8 cellular contexts compared by ENCODE assay signal in the genomic region with DNA sequence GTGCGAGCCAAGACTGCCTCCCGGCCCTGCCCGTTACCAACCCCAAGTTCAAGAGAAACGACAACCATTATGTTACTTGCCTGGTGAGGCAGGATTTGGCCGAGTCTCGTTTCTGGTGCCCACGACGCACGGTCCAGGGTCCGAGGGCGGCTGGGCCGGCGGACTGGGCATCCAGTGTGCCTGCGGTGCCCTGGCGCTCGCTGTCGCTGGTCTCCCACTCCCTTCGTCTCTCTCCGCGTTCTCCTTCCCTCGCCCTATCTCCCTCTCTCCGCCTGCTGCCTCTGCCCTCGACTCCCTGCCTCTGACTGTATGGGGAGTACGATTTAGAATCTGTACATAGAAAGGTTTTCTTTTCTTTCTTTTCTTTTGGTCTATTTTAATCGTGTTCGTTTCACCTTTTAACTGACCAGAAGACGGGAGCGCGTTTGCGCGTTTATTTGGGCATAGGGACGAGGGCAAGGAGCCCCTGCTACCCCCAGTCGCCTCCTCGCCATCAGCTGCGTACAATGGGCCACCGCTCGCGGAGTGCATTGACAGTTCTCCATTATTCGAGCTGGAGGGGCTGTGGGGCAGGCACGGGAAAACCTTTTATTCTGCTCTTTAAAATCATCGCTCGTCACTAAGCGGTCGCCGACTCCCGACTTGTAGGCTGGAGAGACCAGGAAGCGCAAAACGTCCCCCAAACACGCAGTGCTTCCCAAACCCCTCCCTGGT. TPM values are rescaled to one million over a fixed set of nuclear protein-coding genes. Genes with fewer than 3 reads are reported as not detected.
A peak's percentile ranks its signal among the peaks of the same experiment; 100 is the strongest.
DNase-seq lines count a peak whose midpoint lies in the region; ATAC-seq, FAIRE-seq and TF ChIP-seq lines count a peak whose summit lies in the region.

No MANE protein-coding gene starts in this region.

- H3K27ac Mint-ChIP-seq in CD4-positive, alpha-beta T cell = no peak overlapping the region

- H3K27ac ChIP-seq in CD4-positive, alpha-beta T cell (ENCODE audit: low read depth, low read length) = no peak overlapping the region
- H3K27ac ChIP-seq in HL-60 (replicated peaks) (no peak overlapping the region), GM12878 (ENCODE audit: control insufficient read depth, insufficient read depth) (no peak overlapping the region), transverse colon (peak overlapping the region; percentile 73 to 81 (median 74))

- in situ Hi-C loops in GM12878 (cut with MboI) (loop anchor here (5.0 to 25.0 kb wide), 2 partner anchors 332 to 1107 kb away; no protein-coding TSS in a partner anchor), transverse colon (cut with MboI; ENCODE audit: low pct_ligation_motif_present in 1 of 4, low pct_unique_long_range_greater_than_20kb in 1 of 4, low sequenced_read_pairs in 3 of 4) (loop anchor here in 3 of 4 donors (25.0 kb wide), 2 partner anchors 207 to 332 kb away; no protein-coding TSS in a partner anchor)

- TF ChIP-seq EP300 in GM12878 (IDR thresholded peaks at IDR 0.05; ENCODE audit: borderline replicate concordance in 1 of 2, control insufficient read depth in 1 of 2, low read depth in 2 of 2, low read length in 2 of 2) (no peak), transverse colon (IDR thresholded peaks at IDR 0.05; ENCODE audit: low read depth) (no peak)

- POLR2A ChIA-PET in CD4-positive, alpha-beta T cell (lab: Charles Lee) = no interaction called here
- POLR2A ChIA-PET in GM12878 (lab: Charles Lee) = no interaction called here

- no peak for ATAC-seq in CD4-positive, alpha-beta T cell (ENCODE audit: poor library complexity)
- peak; percentile 7 for ATAC-seq in GM12878

- H4K20me1 ChIP-seq in GM12878 (ENCODE audit: control insufficient read depth, insufficient read depth) = no peaks in the 10 kb centered on the region

- no peak for TF ChIP-seq RAD21 in GM12878 (IDR thresholded peaks at IDR 0.05; ENCODE audit: insufficient read depth, low read depth, low read length)

- no peaks in the 10 kb centered on the region for H3K9me3 Mint-ChIP-seq in CD4-positive, alpha-beta T cell

- H3K4me3 ChIP-seq in HL-60 (replicated peaks; ENCODE audit: insufficient read depth, low read length) (peak overlapping the region; percentile 32), GM12878 (peak overlapping the region; percentile 64), transverse colon (peak overlapping the region; percentile 33 to 56 (median 46))

- H3K4me2 ChIP-seq in GM12878 (ENCODE audit: control insufficient read depth, insufficient read depth) = peak overlapping the region; percentile 98

- BruUV-seq in GM12878 (replicated peaks; lab: Mats Ljungman, UMichigan) = no TSS peak

- no peaks in the 10 kb centered on the region for H3K79me2 ChIP-seq in GM12878 (ENCODE audit: control insufficient read depth, insufficient read depth, low read length)

- H3K36me3 ChIP-seq in GM12878 (ENCODE audit: control insufficient read depth in 2 of 2, insufficient read depth in 2 of 2, low read length in 1 of 2) (no peaks in the 10 kb centered on the region), transverse colon (no peaks in the 10 kb centered on the region)

- RAD21 ChIA-PET in GM12878 (lab: Charles Lee; ENCODE audit: unreplicated experiment) = interaction anchor here (1.1 kb wide), 1 partner anchor 220 kb away, joined by 4 read pairs; no protein-coding TSS in a partner anchor

- WGBS in GM12878 (ENCODE audit: insufficient coverage, insufficient replicate concordance, low lambda C conversion rate, missing lambda C conversion rate) = 23% methylated on average over 49 of the region's 49 CpGs
- 4 to 12% methylated on average over 32 to 49 of the region's 49 CpGs for WGBS in transverse colon (ENCODE audit: low coverage in 1 of 2), 2 donors

- H3K4me3 Mint-ChIP-seq in CD4-positive, alpha-beta T cell = peak overlapping the region; percentile 81

- no peak for FAIRE-seq in GM12878 (lab: Jason Lieb, UNC)

- peaks cover 53% of the 10 kb centered on the region for H3K27me3 Mint-ChIP-seq in CD4-positive, alpha-beta T cell

- SMC1A ChIA-PET in GM12878 (lab: Charles Lee; ENCODE audit: uncharacterized antibody, unreplicated experiment) = interaction anchor here (1.0 kb wide), 1 partner anchor 221 kb away, joined by 4 read pairs; no protein-coding TSS in a partner anchor

- no peaks in the 10 kb centered on the region for H3K36me3 Mint-ChIP-seq in CD4-positive, alpha-beta T cell (ENCODE audit: low read depth)

- no peak for DNase-seq in CD4-positive, alpha-beta T cell
- DNase-seq in HL-60 (ENCODE audit: low read depth in 1 of 2, low spot score in 1 of 2) = no peak
- DNase-seq in GM12878 (ENCODE audit: low read depth, low spot score) = no peak
- peak; percentile 73 for DNase-seq in left kidney (ENCODE audit: low read depth, low spot score)
- DNase-seq in transverse colon = no peak
- no peak for DNase-seq in NCI-H2196 treated with DMSO at 0.1 percent for 48 hours (lab: John Stamatoyannopoulos, UW; ENCODE audit: unreplicated experiment)
- DNase-seq in AG08396 (ENCODE audit: low spot score) = no peak
- no peak for DNase-seq in stimulated activated naive CD4-positive, alpha-beta T cell treated with Interleukin-2 at 50 U/mL for 16 hours (lab: John Stamatoyannopoulos, UW)

- intact Hi-C loops in CD4-positive, alpha-beta T cell (cut with DNase I, micrococcal nuclease) = loop anchor here (1.0 to 5.0 kb wide), 5 partner anchors 37 to 1157 kb away; no protein-coding TSS in a partner anchor
- intact Hi-C loops in GM12878 (cut with micrococcal nuclease; ENCODE audit: unreplicated experiment) (loop anchor here (1.0 to 2.0 kb wide), 3 partner anchors 40 to 334 kb away; no protein-coding TSS in a partner anchor), transverse colon (cut with DNase I; ENCODE audit: low total_unique reads) (loop anchor here (10.0 kb wide), 1 partner anchor 224 kb away; no protein-coding TSS in a partner anchor)

- peaks cover 81% of the 10 kb centered on the region for H3K27me3 ChIP-seq in CD4-positive, alpha-beta T cell (ENCODE audit: control insufficient read depth, insufficient read depth, low read length)
- peaks cover 10% of the 10 kb centered on the region for H3K27me3 ChIP-seq in HL-60 (ENCODE audit: insufficient read depth, poor library complexity, severe bottlenecking)
- peaks cover 12 to 32% of the 10 kb centered on the region in 2 experiments for H3K27me3 ChIP-seq in GM12878 (replicated peaks in 1 of 2; ENCODE audit: control insufficient read depth in 2 of 2, insufficient read depth in 2 of 2, low read length in 1 of 2)
- peaks cover 94% of the 10 kb centered on the region for H3K27me3 ChIP-seq in transverse colon

- peaks cover 24% of the 10 kb centered on the region for H3K4me1 Mint-ChIP-seq in CD4-positive, alpha-beta T cell (ENCODE audit: low read depth)

- H3K9me3 ChIP-seq in CD4-positive, alpha-beta T cell (ENCODE audit: control insufficient read depth, low read length) = no peaks in the 10 kb centered on the region
- no peaks in the 10 kb centered on the region for H3K9me3 ChIP-seq in GM12878 (replicated peaks; ENCODE audit: control insufficient read depth, insufficient read depth, low read length)
- no peaks in the 10 kb centered on the region for H3K9me3 ChIP-seq in transverse colon

- H3K9ac ChIP-seq in GM12878 (ENCODE audit: control insufficient read depth, insufficient read depth, low read length) = no peak overlapping the region

- no peak for TF ChIP-seq CTCF in CD4-positive, alpha-beta T cell (IDR thresholded peaks at IDR 0.05)
- TF ChIP-seq CTCF in HL-60 (IDR thresholded peaks at IDR 0.05; ENCODE audit: insufficient read depth, low read length) (no peak), GM12878 (IDR thresholded peaks at IDR 0.05 in 2 of 3, conservative IDR thresholded peaks at IDR 0.05 in 1 of 3; ENCODE audit: control insufficient read depth in 2 of 3, extremely low read depth in 1 of 3, insufficient read depth in 1 of 3, low read depth in 3 of 3, low read length in 3 of 3) (no peak), transverse colon (IDR thresholded peaks at IDR 0.05) (no peak)

- H3K4me1 ChIP-seq in GM12878 (ENCODE audit: control insufficient read depth, insufficient read depth, low read length) (peaks cover 18% of the 10 kb centered on the region), transverse colon (peaks cover 9 to 53% (median 38%) of the 10 kb centered on the region in 4 donors)

- H2AFZ ChIP-seq in GM12878 (ENCODE audit: control insufficient read depth, low read depth, low read length) = peak overlapping the region; percentile 68

- CTCF ChIA-PET in CD4-positive, alpha-beta T cell (lab: Charles Lee) = no interaction called here
- CTCF ChIA-PET in GM12878 (lab: Yijun Ruan, JAX) = interaction anchor here (0.9 to 1.2 kb wide), 4 partner anchors 26 to 335 kb away, joined by 3 to 5 read pairs (median 4); no protein-coding TSS in a partner anchor

- TF ChIP-seq POLR2A in GM12878 (IDR thresholded peaks at IDR 0.05; ENCODE audit: low read depth, low read length) (no peak), transverse colon (IDR thresholded peaks at IDR 0.05) (no peak)

RNA-seq across cellular contexts. Expression of a gene that starts 0.5 kb away (rescaled TPM):
- not detected for total RNA-seq in CD4-positive, alpha-beta T cell
- 9.3 and 9.9 TPM in 2 replicates for total RNA-seq in GM12878 (2013; cell fraction: nucleolus; rRNA removed)
- total RNA-seq in GM12878 (2014; rRNA removed) = 0.38 and 0.85 TPM in 2 replicates
- total RNA-seq in GM12878 (2014; rRNA removed; fragmentation: Illumina TruSeq; extraction: Trizol) = 0.18 and 0.27 TPM in 2 replicates
- 0.19 and 0.62 TPM in 2 replicates for total RNA-seq in GM12878 (2021)
- polyA plus RNA-seq in GM12878 (2011; ENCODE audit: low read depth) = not detected
- 0.23 and 0.30 TPM in 2 replicates for polyA plus RNA-seq in GM12878 (2011; rRNA removed)
- 0.10 TPM in 1 of 2 replicates, not detected in the other for polyA plus RNA-seq in GM12878 (2011; cell fraction: cytosol; rRNA removed)
- polyA plus RNA-seq in GM12878 (2011; cell fraction: nucleus; rRNA removed) = 0.19 TPM in 1 of 2 replicates, not detected in the other
- 0.27 TPM in 1 of 2 replicates, not detected in the other for polyA plus RNA-seq in GM12878 (2012)
- polyA plus RNA-seq in GM12878 (2014; fragmentation: Illumina TruSeq; extraction: Trizol) = 0.18 TPM in 1 of 2 replicates, not detected in the other
- under 1 TPM; 0.26 to 0.31 TPM for polyA plus RNA-seq in GM12878 (2014; fragmentation: Nextera tagmentation; extraction: Ambion mirVana)
- 0.11 and 0.27 TPM in 2 replicates for polyA plus RNA-seq in GM12878 (2014; rRNA removed)
- under 1 TPM; 0.11 to 0.50 TPM for polyA plus RNA-seq in GM12878 (2016; fragmentation: Nextera tagmentation; extraction: Ambion mirVana)
- 0.07 and 0.21 TPM in 2 replicates for polyA minus RNA-seq in GM12878 (2011; rRNA and poly(A)+ RNA removed)
- polyA minus RNA-seq in GM12878 (2011; cell fraction: cytosol; rRNA and poly(A)+ RNA removed) = not detected in 2 replicates
- 0.38 TPM in 1 of 2 replicates, not detected in the other for polyA minus RNA-seq in GM12878 (2011; cell fraction: nucleus; rRNA and poly(A)+ RNA removed)
- total RNA-seq in transverse colon = 1 to 10 TPM; 1.2 to 3.7 (median 2.2) TPM

RNA-seq across cellular contexts. Expression of a gene that starts 2.5 kb away (rescaled TPM):
- not detected for total RNA-seq in CD4-positive, alpha-beta T cell
- not detected in 2 replicates for total RNA-seq in GM12878 (2013; cell fraction: nucleolus; rRNA removed)
- total RNA-seq in GM12878 (2014; rRNA removed) (0.22 and 0.79 TPM in 2 replicates), GM12878 (2014; rRNA removed; fragmentation: Illumina TruSeq; extraction: Trizol) (not detected in 2 replicates), GM12878 (2021) (0.32 and 0.36 TPM in 2 replicates), transverse colon (1 to 10 TPM; 1.5 to 6.2 (median 3.2) TPM)
- not detected for polyA plus RNA-seq in GM12878 (2011; ENCODE audit: low read depth)
- polyA plus RNA-seq in GM12878 (2011; rRNA removed) (0.06 TPM in 1 of 2 replicates, not detected in the other), GM12878 (2014; fragmentation: Illumina TruSeq; extraction: Trizol) (not detected in 2 replicates), GM12878 (2014; fragmentation: Nextera tagmentation; extraction: Ambion mirVana) (under 1 TPM in 1 of 2 experiments, not detected in 1; 0.04 TPM), GM12878 (2014; rRNA removed) (not detected in 2 replicates), GM12878 (2016; fragmentation: Nextera tagmentation; extraction: Ambion mirVana) (not detected)
- polyA plus RNA-seq in GM12878 (2011; cell fraction: cytosol; rRNA removed) = 0.09 and 0.10 TPM in 2 replicates
- polyA plus RNA-seq in GM12878 (2011; cell fraction: nucleus; rRNA removed) = 0.25 and 0.28 TPM in 2 replicates
- polyA plus RNA-seq in GM12878 (2012) = not detected in 2 replicates
- polyA minus RNA-seq in GM12878 (2011; rRNA and poly(A)+ RNA removed) = 0.10 TPM in 1 of 2 replicates, not detected in the other
- polyA minus RNA-seq in GM12878 (2011; cell fraction: cytosol; rRNA and poly(A)+ RNA removed) = 0.94 and 1.1 TPM in 2 replicates
- polyA minus RNA-seq in GM12878 (2011; cell fraction: nucleus; rRNA and poly(A)+ RNA removed) = 0.38 TPM in 1 of 2 replicates, not detected in the other

Comparison
In these comparisons a context has a peak if more than half of its experiments do, and no peak if none do; other contexts are left out.
1. H3K27ac ChIP-seq: peak in transverse colon (4 of 4); none in CD4-positive, alpha-beta T cell (single experiment), HL-60 (single experiment) and GM12878 (single experiment).
2. Peak in every context shown above with its lines, with median percentiles within 50 percentile points of each other: H3K4me3 ChIP-seq.